ENCODE assay signal across 18 cellular contexts in the genomic region with DNA sequence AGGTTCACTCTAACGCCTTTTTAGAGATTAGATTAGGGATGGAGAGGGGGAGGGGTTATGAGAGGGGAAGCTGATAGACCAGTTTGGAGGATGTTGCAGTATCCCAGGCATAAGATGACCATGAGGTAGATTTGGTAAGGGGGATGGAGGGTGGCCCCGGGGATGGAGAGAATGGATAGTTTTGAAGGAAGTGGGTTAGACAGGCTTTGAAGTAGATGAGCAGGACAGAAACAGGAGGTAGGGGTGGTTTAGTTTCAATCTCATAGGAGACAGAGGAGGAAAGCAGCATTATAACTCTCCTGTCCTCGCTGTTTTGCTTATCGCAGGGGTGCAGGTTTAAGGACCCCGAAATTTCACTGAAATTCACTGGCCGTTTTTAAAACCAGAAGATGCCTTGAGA. TPM values are rescaled to one million over a fixed set of nuclear protein-coding genes. Genes with fewer than 3 reads are reported as not detected.
DNase-seq lines count a peak whose midpoint lies in the region; ATAC-seq and TF ChIP-seq lines count a peak whose summit lies in the region.
"Had no signal": no experiment of that assay in that cellular context is flagged by ENCODE, and none has a peak within 500 bp of the region (broad histone marks: within the 10 kb centered on the region; RNA-seq: fewer than 3 reads in every experiment).

No MANE protein-coding gene starts in this region.

- peaks cover 4% of the 10 kb centered on the region for H3K9me3 Mint-ChIP-seq in activated CD4-positive, alpha-beta T cell treated with anti-CD3 and anti-CD28 coated beads, Interleukin-2, amount 10 ng/mL, durations not matched to agents 24 days and 14 days
- no peaks in the 10 kb centered on the region for H3K9me3 Mint-ChIP-seq in Calu3 (ENCODE audit: low read depth, unreplicated experiment)
- no peaks in the 10 kb centered on the region for H3K9me3 Mint-ChIP-seq in activated T-helper 1 cell treated with anti-CD3 and anti-CD28 coated beads, Interleukin-12 subunit alpha, Interleukin-12 subunit beta, Interleukin-2, Interleukin-4 antibody, amounts not matched to agents 30 ng/mL and 10 ng/mL and 1 ng/mL, durations not matched to agents 14 hours and 24 hours and 36 hours
- H3K9me3 Mint-ChIP-seq in naive B cell, result peaks cover 0 to 1% (median 0%) of the 10 kb centered on the region in 7 donors

- H3K27ac Mint-ChIP-seq in activated CD4-positive, alpha-beta T cell treated with anti-CD3 and anti-CD28 coated beads, Interleukin-2, amount 10 ng/mL, durations not matched to agents 24 days and 14 days, result peak overlapping the region; percentile 60
- peak overlapping the region; percentile 58 for H3K27ac Mint-ChIP-seq in Calu3 (ENCODE audit: unreplicated experiment)
- peak overlapping the region; percentile 73 for H3K27ac Mint-ChIP-seq in activated T-helper 1 cell treated with anti-CD3 and anti-CD28 coated beads, Interleukin-12 subunit alpha, Interleukin-12 subunit beta, Interleukin-2, Interleukin-4 antibody, amounts not matched to agents 30 ng/mL and 10 ng/mL and 1 ng/mL, durations not matched to agents 14 hours and 24 hours and 36 hours
- H3K27ac Mint-ChIP-seq in naive B cell, result peak overlapping the region; percentile 5 to 96 (median 77)

- no peak overlapping the region for H3K4me2 ChIP-seq in smooth muscle cell

- H3K36me3 ChIP-seq in smooth muscle cell (ENCODE audit: low read depth), result no peaks in the 10 kb centered on the region
- H3K36me3 ChIP-seq: ovary had no signal

- no peaks in the 10 kb centered on the region for H3K9me3 ChIP-seq in smooth muscle cell (replicated peaks; ENCODE audit: low read depth)
- H3K9me3 ChIP-seq: gastrocnemius medialis, ovary, right atrium auricular region, testis had no signal

- CTCF ChIA-PET in Calu3 (lab: Charles Lee), result no interaction called here

- no peaks in the 10 kb centered on the region for H3K27me3 Mint-ChIP-seq in activated CD4-positive, alpha-beta T cell treated with anti-CD3 and anti-CD28 coated beads, Interleukin-2, amount 10 ng/mL, durations not matched to agents 24 days and 14 days
- no peaks in the 10 kb centered on the region for H3K27me3 Mint-ChIP-seq in Calu3 (ENCODE audit: unreplicated experiment)
- no peaks in the 10 kb centered on the region for H3K27me3 Mint-ChIP-seq in activated T-helper 1 cell treated with anti-CD3 and anti-CD28 coated beads, Interleukin-12 subunit alpha, Interleukin-12 subunit beta, Interleukin-2, Interleukin-4 antibody, amounts not matched to agents 30 ng/mL and 10 ng/mL and 1 ng/mL, durations not matched to agents 14 hours and 24 hours and 36 hours (ENCODE audit: insufficient read depth)
- no peaks in the 10 kb centered on the region for H3K27me3 Mint-ChIP-seq in naive B cell

- peak overlapping the region; percentile 61 for H3K4me3 Mint-ChIP-seq in activated CD4-positive, alpha-beta T cell treated with anti-CD3 and anti-CD28 coated beads, Interleukin-2, amount 10 ng/mL, durations not matched to agents 24 days and 14 days
- H3K4me3 Mint-ChIP-seq in Calu3 (ENCODE audit: low read depth, unreplicated experiment) (no peak overlapping the region), naive B cell (no peak overlapping the region)
- peak overlapping the region; percentile 5 for H3K4me3 Mint-ChIP-seq in activated T-helper 1 cell treated with anti-CD3 and anti-CD28 coated beads, Interleukin-12 subunit alpha, Interleukin-12 subunit beta, Interleukin-2, Interleukin-4 antibody, amounts not matched to agents 30 ng/mL and 10 ng/mL and 1 ng/mL, durations not matched to agents 14 hours and 24 hours and 36 hours

- peaks cover 70% of the 10 kb centered on the region for H3K36me3 Mint-ChIP-seq in activated CD4-positive, alpha-beta T cell treated with anti-CD3 and anti-CD28 coated beads, Interleukin-2, amount 10 ng/mL, durations not matched to agents 24 days and 14 days (ENCODE audit: low read depth)
- H3K36me3 Mint-ChIP-seq in Calu3 (ENCODE audit: insufficient read depth, unreplicated experiment) (no peaks in the 10 kb centered on the region), naive B cell (peaks cover 0 to 22% of the 10 kb centered on the region in 2 donors)
- H3K36me3 Mint-ChIP-seq in activated T-helper 1 cell treated with anti-CD3 and anti-CD28 coated beads, Interleukin-12 subunit alpha, Interleukin-12 subunit beta, Interleukin-2, Interleukin-4 antibody, amounts not matched to agents 30 ng/mL and 10 ng/mL and 1 ng/mL, durations not matched to agents 14 hours and 24 hours and 36 hours (ENCODE audit: low read depth), result peaks cover 50% of the 10 kb centered on the region

- no peak for DNase-seq in activated CD4-positive, alpha-beta T cell treated with anti-CD3 and anti-CD28 coated beads, Interleukin-2, amount 10 ng/mL, durations not matched to agents 24 days and 14 days
- DNase-seq in activated CD4-positive, alpha-beta T cell treated with anti-CD3 and anti-CD28 coated beads, Interleukin-2, amount 50 U/mL, for 4 hours, result no peak
- no peak for DNase-seq in Calu3
- DNase-seq in activated T-helper 1 cell treated with anti-CD3 and anti-CD28 coated beads, Interleukin-12 subunit alpha, Interleukin-12 subunit beta, Interleukin-2, Interleukin-4 antibody, amounts not matched to agents 30 ng/mL and 10 ng/mL and 1 ng/mL, durations not matched to agents 14 hours and 24 hours and 36 hours (ENCODE audit: low spot score), result no peak
- DNase-seq in naive B cell, result no peak
- no peak for DNase-seq in smooth muscle cell (lab: John Stamatoyannopoulos, UW; ENCODE audit: unreplicated experiment)
- DNase-seq in DMS79 (lab: John Stamatoyannopoulos, UW), result no peak
- no peak for DNase-seq in activated effector memory CD4-positive, alpha-beta T cell treated with Interleukin-2 at 50 U/mL for 16 hours
- DNase-seq: activated effector memory CD4-positive, alpha-beta T cell treated with anti-CD3 and anti-CD28 coated beads, Interleukin-2, amount 50 U/mL, for 16 hours; cerebellar nuclear complex; gastrocnemius medialis; NCI-H1417; NCI-H526; ovary; testis had no signal

- H3K4me3 ChIP-seq in smooth muscle cell, result no peak overlapping the region
- H3K4me3 ChIP-seq: gastrocnemius medialis, lung, ovary, right atrium auricular region, testis had no signal

- no peaks in the 10 kb centered on the region for H3F3A ChIP-seq in smooth muscle cell (ENCODE audit: low read depth)

- no peak overlapping the region for H3K27ac ChIP-seq in smooth muscle cell (ENCODE audit: low read depth)
- H3K27ac ChIP-seq: gastrocnemius medialis, HL-60, ovary, right atrium auricular region, testis had no signal

- no peak for TF ChIP-seq CTCF in Calu3 (IDR thresholded peaks at IDR 0.05; ENCODE audit: unreplicated experiment)
- no peak for TF ChIP-seq CTCF in smooth muscle cell (IDR thresholded peaks at IDR 0.05; ENCODE audit: borderline replicate concordance, insufficient read depth, poor library complexity, severe bottlenecking)

- peaks cover 17% of the 10 kb centered on the region for H3K4me1 ChIP-seq in smooth muscle cell (ENCODE audit: low read depth)

- no peak overlapping the region for H3K9ac ChIP-seq in smooth muscle cell (ENCODE audit: low read depth)

- H3K4me1 Mint-ChIP-seq in activated CD4-positive, alpha-beta T cell treated with anti-CD3 and anti-CD28 coated beads, Interleukin-2, amount 10 ng/mL, durations not matched to agents 24 days and 14 days, result peaks cover 61% of the 10 kb centered on the region
- H3K4me1 Mint-ChIP-seq in Calu3 (ENCODE audit: low read depth, unreplicated experiment), result no peaks in the 10 kb centered on the region
- peaks cover 59% of the 10 kb centered on the region for H3K4me1 Mint-ChIP-seq in activated T-helper 1 cell treated with anti-CD3 and anti-CD28 coated beads, Interleukin-12 subunit alpha, Interleukin-12 subunit beta, Interleukin-2, Interleukin-4 antibody, amounts not matched to agents 30 ng/mL and 10 ng/mL and 1 ng/mL, durations not matched to agents 14 hours and 24 hours and 36 hours (ENCODE audit: low read depth)
- peaks cover 56 to 77% (median 65%) of the 10 kb centered on the region in 3 donors for H3K4me1 Mint-ChIP-seq in naive B cell

- intact Hi-C loops in activated CD4-positive, alpha-beta T cell treated with anti-CD3 and anti-CD28 coated beads, Interleukin-2, amount 10 ng/mL, durations not matched to agents 24 days and 14 days (cut with micrococcal nuclease), result no loop called here
- intact Hi-C loops in Calu3 (cut with micrococcal nuclease; ENCODE audit: unreplicated experiment), result no loop called here
- intact Hi-C loops in activated T-helper 1 cell treated with anti-CD3 and anti-CD28 coated beads, Interleukin-12 subunit alpha, Interleukin-12 subunit beta, Interleukin-2, Interleukin-4 antibody, amounts not matched to agents 30 ng/mL and 10 ng/mL and 1 ng/mL, durations not matched to agents 14 hours and 24 hours and 36 hours (cut with micrococcal nuclease), result no loop called here

- no peaks in the 10 kb centered on the region for H3K27me3 ChIP-seq in smooth muscle cell (ENCODE audit: low read depth)
- H3K27me3 ChIP-seq: gastrocnemius medialis, ovary, right atrium auricular region, testis had no signal

- H3K79me2 ChIP-seq in smooth muscle cell (ENCODE audit: low read depth), result no peaks in the 10 kb centered on the region

- BruUV-seq in Calu3 (replicated peaks; lab: Mats Ljungman, UMichigan), result no TSS peak

- no peak for ATAC-seq in naive B cell (ENCODE audit: low read depth in 2 of 2)
- ATAC-seq: gastrocnemius medialis had no signal

- H4K20me1 ChIP-seq in smooth muscle cell (ENCODE audit: low read depth), result peaks cover 5% of the 10 kb centered on the region

- H2AFZ ChIP-seq in smooth muscle cell (ENCODE audit: low read depth), result no peak overlapping the region

- WGBS in smooth muscle cell (ENCODE audit: low lambda C conversion rate), result 92% methylated on average over 6 of the region's 6 CpGs

RNA-seq across cellular contexts. Expression of gene UBIAD1, which starts 11.8 kb away (rescaled TPM):
- total RNA-seq in activated CD4-positive, alpha-beta T cell treated with anti-CD3 and anti-CD28 coated beads, Interleukin-2, amount 10 ng/mL, durations not matched to agents 24 days and 14 days, result 32.4 and 32.5 TPM in 2 replicates
- total RNA-seq in Calu3 (2022) (13.7 and 14.1 TPM in 2 replicates), smooth muscle cell (4.7 and 5.8 TPM in 2 replicates)
- total RNA-seq in activated T-helper 1 cell treated with anti-CD3 and anti-CD28 coated beads, Interleukin-12 subunit alpha, Interleukin-12 subunit beta, Interleukin-2, Interleukin-4 antibody, amounts not matched to agents 30 ng/mL and 10 ng/mL and 1 ng/mL, durations not matched to agents 14 hours and 24 hours and 36 hours, result 30.5 and 33.1 TPM in 2 replicates
- polyA plus RNA-seq in naive B cell (ENCODE audit: low read depth in 6 of 6) (10 to 100 TPM; 45.2 to 75.2 (median 49.1) TPM), smooth muscle cell (7.9 and 12.7 TPM in 2 replicates)

RNA-seq across cellular contexts. Expression of gene MTOR, which starts 22.4 kb away (rescaled TPM):
- 48.1 and 54.4 TPM in 2 replicates for total RNA-seq in activated CD4-positive, alpha-beta T cell treated with anti-CD3 and anti-CD28 coated beads, Interleukin-2, amount 10 ng/mL, durations not matched to agents 24 days and 14 days
- total RNA-seq in Calu3 (2022) (36.1 and 40.2 TPM in 2 replicates), smooth muscle cell (26.8 and 26.9 TPM in 2 replicates)
- total RNA-seq in activated T-helper 1 cell treated with anti-CD3 and anti-CD28 coated beads, Interleukin-12 subunit alpha, Interleukin-12 subunit beta, Interleukin-2, Interleukin-4 antibody, amounts not matched to agents 30 ng/mL and 10 ng/mL and 1 ng/mL, durations not matched to agents 14 hours and 24 hours and 36 hours, result 48.7 and 49.4 TPM in 2 replicates
- polyA plus RNA-seq in naive B cell (ENCODE audit: low read depth in 6 of 6) (10 to 100 TPM in 1 of 6 donors, 1 to 10 TPM in 4, under 1 TPM in 1; 0.88 to 10.3 (median 4.6) TPM), smooth muscle cell (11.2 and 13.4 TPM in 2 replicates)

Comparison
In these comparisons a context has a peak if more than half of its experiments do, and no peak if none do; other contexts are left out.
1. H3K4me3 Mint-ChIP-seq: peak in activated CD4-positive, alpha-beta T cell treated with anti-CD3 and anti-CD28 coated beads, Interleukin-2, amount 10 ng/mL, durations not matched to agents 24 days and 14 days (single experiment) and activated T-helper 1 cell treated with anti-CD3 and anti-CD28 coated beads, Interleukin-12 subunit alpha, Interleukin-12 subunit beta, Interleukin-2, Interleukin-4 antibody, amounts not matched to agents 30 ng/mL and 10 ng/mL and 1 ng/mL, durations not matched to agents 14 hours and 24 hours and 36 hours (single experiment); none in Calu3 (single experiment) and naive B cell (0 of 8).
2. Peak in every context shown above with its lines, with median percentiles within 50 percentile points of each other: H3K27ac Mint-ChIP-seq.